Comparison of ENCODE assay signal across 8 cellular contexts in the genomic region with DNA sequence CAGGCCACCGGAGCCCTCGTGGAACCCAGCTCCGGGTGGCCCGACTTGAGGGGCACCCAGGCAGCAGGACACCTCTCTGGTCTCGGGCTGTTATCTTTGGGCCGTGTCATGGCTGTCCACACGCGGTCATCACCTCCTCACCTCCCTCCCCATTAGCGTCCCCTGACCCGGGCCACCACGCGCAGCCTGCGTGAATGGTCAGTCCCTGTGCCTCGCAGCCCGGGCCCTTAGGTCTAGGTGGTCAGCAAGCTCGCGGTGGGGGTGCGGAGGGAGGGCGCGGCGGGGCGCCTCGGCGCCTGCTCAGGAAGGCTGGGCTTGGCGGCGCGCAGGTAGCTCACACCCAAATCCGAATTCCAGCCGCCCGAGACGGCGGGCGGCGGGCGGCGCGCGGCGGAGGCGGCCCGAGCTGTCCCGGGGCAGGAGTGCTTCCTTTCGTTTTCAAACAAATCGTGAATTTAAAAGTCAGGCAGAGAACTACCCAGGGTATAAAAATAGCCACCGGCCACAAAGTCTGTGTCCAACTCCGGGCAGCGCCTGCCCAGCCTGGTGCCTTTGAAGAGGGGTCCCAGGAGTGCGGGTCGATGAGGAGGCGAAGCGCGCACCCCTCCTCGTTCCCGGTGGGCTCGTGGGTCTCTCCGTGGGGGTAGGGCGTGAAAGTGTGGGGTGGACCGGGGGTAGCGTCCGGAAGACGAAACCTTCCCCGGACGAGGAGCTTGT. TPM values are rescaled to one million over a fixed set of nuclear protein-coding genes. Genes with fewer than 3 reads are reported as not detected.
DNase-seq lines count a peak whose midpoint lies in the region; ATAC-seq and TF ChIP-seq lines count a peak whose summit lies in the region.

No MANE protein-coding gene starts in this region.

- H3K27me3 ChIP-seq in GM06990 (replicated peaks; ENCODE audit: control insufficient read depth, insufficient read depth, low read length): peaks cover 8% of the 10 kb centered on the region
- H3K27me3 ChIP-seq in Peyer's patch: no peaks in the 10 kb centered on the region
- H3K27me3 ChIP-seq in stomach smooth muscle (ENCODE audit: control insufficient read depth in 1 of 2, insufficient read depth in 2 of 2, low read length in 2 of 2): no peaks in the 10 kb centered on the region

- H3K36me3 Mint-ChIP-seq in central memory CD8-positive, alpha-beta T cell (ENCODE audit: insufficient read depth): peaks cover 12% of the 10 kb centered on the region

- peak overlapping the region; percentile 91 to 92 for H3K9ac ChIP-seq in stomach smooth muscle (ENCODE audit: low read length in 2 of 2)

- TF ChIP-seq POLR2A in Peyer's patch (IDR thresholded peaks at IDR 0.05): peak in 1 of 2 donors; percentile 5

- peak overlapping the region; percentile 85 for H3K4me3 Mint-ChIP-seq in central memory CD8-positive, alpha-beta T cell

- DNase-seq in GM06990 (ENCODE audit: extremely low read depth, insufficient read length) (no peak), Peyer's patch (peak in 1 of 3 donors; percentile 82), left lobe of liver (ENCODE audit: low spot score) (peak; percentile 88), KG1 (lab: John Stamatoyannopoulos, UW) (no peak)
- no peak for DNase-seq in central memory CD8-positive, alpha-beta T cell (ENCODE audit: low spot score in 2 of 2)

- peaks cover 28% of the 10 kb centered on the region for H3K4me1 Mint-ChIP-seq in central memory CD8-positive, alpha-beta T cell

- H3K4me1 ChIP-seq in Peyer's patch: peaks cover 7 to 75% (median 23%) of the 10 kb centered on the region in 4 donors
- peaks cover 50% of the 10 kb centered on the region for H3K4me1 ChIP-seq in stomach smooth muscle (ENCODE audit: control insufficient read depth, insufficient read depth, low read length)

- H3K27me3 Mint-ChIP-seq in central memory CD8-positive, alpha-beta T cell: no peaks in the 10 kb centered on the region

- H3K9me3 Mint-ChIP-seq in central memory CD8-positive, alpha-beta T cell: no peaks in the 10 kb centered on the region

- H3K27ac Mint-ChIP-seq in central memory CD8-positive, alpha-beta T cell (ENCODE audit: low read depth): peak overlapping the region; percentile 80

- ATAC-seq in central memory CD8-positive, alpha-beta T cell (replicated peaks; ENCODE audit: extremely low read depth, poor library complexity, severe bottlenecking): peak; percentile 43
- peak; percentile 6 for ATAC-seq in left lobe of liver
- ATAC-seq in GM19452 (IDR thresholded peaks at IDR 0.05; ENCODE audit: unreplicated experiment): no peak
- no peak for ATAC-seq in HG02610 (IDR thresholded peaks at IDR 0.05; ENCODE audit: unreplicated experiment)

- no peaks in the 10 kb centered on the region for H3K36me3 ChIP-seq in GM06990 (ENCODE audit: control insufficient read depth, insufficient read depth, low read length)
- no peaks in the 10 kb centered on the region for H3K36me3 ChIP-seq in Peyer's patch
- H3K36me3 ChIP-seq in stomach smooth muscle (ENCODE audit: control insufficient read depth in 2 of 2, insufficient read depth in 2 of 2, low read length in 2 of 2): no peaks in the 10 kb centered on the region

- H3K9me3 ChIP-seq in Peyer's patch: no peaks in the 10 kb centered on the region
- H3K9me3 ChIP-seq in stomach smooth muscle (ENCODE audit: control insufficient read depth in 2 of 2, low read length in 2 of 2): no peaks in the 10 kb centered on the region

- TF ChIP-seq CTCF in GM06990 (IDR thresholded peaks at IDR 0.05; ENCODE audit: insufficient read depth, low read length, poor library complexity, severe bottlenecking) (no peak), Peyer's patch (IDR thresholded peaks at IDR 0.05) (no peak)

- H3K27ac ChIP-seq in Peyer's patch (peak overlapping the region; percentile 79 to 99 (median 92)), stomach smooth muscle (ENCODE audit: low read length) (peak overlapping the region; percentile 96)

- H3K4me3 ChIP-seq in GM06990 (replicated peaks; ENCODE audit: low read depth, low read length): peak overlapping the region; percentile 50
- H3K4me3 ChIP-seq in Peyer's patch: peak overlapping the region; percentile 60 to 83 (median 69)
- peak overlapping the region; percentile 85 to 91 for H3K4me3 ChIP-seq in stomach smooth muscle (ENCODE audit: low read length in 2 of 2)

RNA-seq across cellular contexts. Expression of gene RXRA, which starts 1.0 kb away (rescaled TPM):
- total RNA-seq in Peyer's patch (10 to 100 TPM; 54.5 to 83.6 (median 65.4) TPM), left lobe of liver (163 TPM)

Comparison
In these comparisons a context has a peak if more than half of its experiments do, and no peak if none do; other contexts are left out.
1. ATAC-seq: peak in central memory CD8-positive, alpha-beta T cell (single experiment) and left lobe of liver (single experiment); none in GM19452 (single experiment) and HG02610 (single experiment).
2. Peak in every context shown above with its lines, with median percentiles within 50 percentile points of each other: H3K4me3 ChIP-seq.